In the genomic region with DNA sequence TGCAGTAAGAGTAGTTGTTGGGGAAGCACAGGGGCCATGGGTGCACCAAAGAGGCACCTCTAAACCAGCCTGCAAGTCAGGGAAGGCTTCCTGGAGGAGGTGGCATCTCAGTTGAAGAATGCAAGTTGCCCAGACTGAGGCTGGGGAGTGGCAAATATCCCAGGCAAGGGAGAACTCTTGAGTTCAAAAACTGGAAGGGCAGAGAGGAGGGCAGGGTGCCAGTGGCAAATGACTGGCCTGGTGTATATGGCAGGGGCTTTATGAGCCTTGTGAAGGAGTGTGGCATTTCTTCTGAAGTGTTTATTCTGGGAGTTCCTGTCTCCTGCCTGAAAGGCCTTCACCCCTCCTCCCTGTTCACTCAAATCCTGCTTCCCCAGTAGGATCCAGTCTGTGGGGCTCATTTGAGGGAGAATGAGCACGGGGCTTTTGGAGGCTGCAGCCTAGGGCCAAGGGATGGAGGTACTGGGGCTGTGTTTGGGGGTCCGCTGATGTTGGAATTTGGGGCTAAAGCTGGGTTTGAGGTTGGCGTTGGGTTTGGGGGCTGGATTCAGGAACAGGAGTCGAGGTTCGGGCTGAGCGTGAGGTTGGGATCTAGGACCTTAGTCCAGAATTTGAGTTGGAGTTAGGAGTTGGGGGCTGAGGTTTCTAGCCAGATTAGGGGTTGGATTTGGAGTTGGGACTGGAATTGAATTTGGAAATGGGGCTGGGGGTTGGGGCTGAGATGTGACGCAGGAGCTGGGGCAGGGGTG, we compare ENCODE assay signal across 12 cellular contexts. TPM values are rescaled to one million over a fixed set of nuclear protein-coding genes. Genes with fewer than 3 reads are reported as not detected.
A peak's percentile ranks its signal among the peaks of the same experiment; 100 is the strongest.
DNase-seq lines count a peak whose midpoint lies in the region; ATAC-seq and TF ChIP-seq lines count a peak whose summit lies in the region.
"Had no signal": no experiment of that assay in that cellular context is flagged by ENCODE, and none has a peak within 500 bp of the region (broad histone marks: within the 10 kb centered on the region; RNA-seq: fewer than 3 reads in every experiment).

TSS of gene TMEM125 (plus strand) at position 357 of the 749 bp plus-strand sequence. CDS start 2,740 bp downstream, outside the sequence.

- intact Hi-C loops in colonic mucosa (cut with DNase I): no loop called here
- intact Hi-C loops in mucosa of descending colon (cut with DNase I, micrococcal nuclease): no loop called here

- DNase-seq in AG08396 (ENCODE audit: low spot score): peak; percentile 12
- no peak for DNase-seq in H7
- peak; percentile 86 for DNase-seq in colonic mucosa
- DNase-seq in mucosa of descending colon: peak; percentile 78 to 91 (median 85)
- DNase-seq in CD1c-positive myeloid dendritic cell (ENCODE audit: extremely low spot score): no peak
- no peak for DNase-seq in NOMO-1 treated with dmso at 0.1 percent for 144 hours (lab: John Stamatoyannopoulos, UW; ENCODE audit: unreplicated experiment)
- DNase-seq: caudate nucleus had no signal

- peak within 1 kb of the TSS; percentile 72 to 89 for H3K9ac ChIP-seq in colonic mucosa (ENCODE audit: low read depth in 2 of 2, low read length in 2 of 2)
- H3K9ac ChIP-seq: KMS-11 had no signal

- H3K4me3 ChIP-seq in H7 (ENCODE audit: insufficient read depth, low read depth, low read length) (peak within 1 kb of the TSS; percentile 55), colonic mucosa (peak within 1 kb of the TSS; percentile 36), mucosa of descending colon (no peak within 1 kb of the TSS)
- H3K4me3 ChIP-seq: ovary had no signal

- peaks cover 3% of the 10 kb centered on the region; the same call in 1 of the 2 replicates for H3K36me3 ChIP-seq in H7 (replicated peaks; ENCODE audit: control insufficient read depth, insufficient read depth, low read length)
- H3K36me3 ChIP-seq in colonic mucosa: no peaks in the 10 kb centered on the region
- no peaks in the 10 kb centered on the region for H3K36me3 ChIP-seq in mucosa of descending colon (ENCODE audit: low read depth)
- H3K36me3 ChIP-seq: ovary had no signal

- peak within 1 kb of the TSS; percentile 80 for H3K27ac ChIP-seq in colonic mucosa
- H3K27ac ChIP-seq: KMS-11, ovary had no signal

- H3K27me3 ChIP-seq in H7 (ENCODE audit: control insufficient read depth, insufficient read depth, low read length): no peaks in the 10 kb centered on the region; the same call in 1 of the 2 replicates
- H3K27me3 ChIP-seq in colonic mucosa: no peaks in the 10 kb centered on the region
- H3K27me3 ChIP-seq: ovary had no signal

- TF ChIP-seq CTCF in colonic mucosa (IDR thresholded peaks at IDR 0.05): no peak
- no peak for TF ChIP-seq CTCF in mucosa of descending colon (IDR thresholded peaks at IDR 0.05)

- H3K4me1 ChIP-seq in colonic mucosa: no peaks in the 10 kb centered on the region
- peaks cover 10% of the 10 kb centered on the region for H3K4me1 ChIP-seq in mucosa of descending colon (ENCODE audit: low read depth)

- ATAC-seq in mucosa of descending colon (peak; percentile 55), GM21786 (IDR thresholded peaks at IDR 0.05; ENCODE audit: unreplicated experiment) (no peak), HG03520 (IDR thresholded peaks at IDR 0.05; ENCODE audit: unreplicated experiment) (no peak)

- H3K9me3 ChIP-seq in colonic mucosa: no peaks in the 10 kb centered on the region
- H3K9me3 ChIP-seq in mucosa of descending colon: no peaks in the 10 kb centered on the region
- H3K9me3 ChIP-seq: ovary had no signal

RNA-seq across cellular contexts. Expression of gene TMEM125, which starts in this region (rescaled TPM):
- total RNA-seq in H7 (2014; rRNA removed; shearing (Covaris generic)): 11.1 and 13.0 TPM in 2 replicates
- 10 to 100 TPM; 59.8 to 80.0 TPM for total RNA-seq in colonic mucosa
- 10 to 100 TPM; 31.9 to 71.6 (median 40.6) TPM for total RNA-seq in mucosa of descending colon
- total RNA-seq: T-helper 1 cell treated with Interleukin-12 subunit alpha and Interleukin-12 subunit beta and Interleukin-4 antibody, amounts not matched to agents 30 ng/mL and 1 ng/mL, for 36 hours had no signal

Comparison
In these comparisons a context has a peak if more than half of its experiments do, and no peak if none do; other contexts are left out.
1. DNase-seq: peak in AG08396 (single experiment), colonic mucosa (single experiment) and mucosa of descending colon (3 of 3); none in H7 (single experiment), CD1c-positive myeloid dendritic cell (single experiment) and NOMO-1 treated with dmso at 0.1 percent for 144 hours (single experiment).